1 cellular context compared by ENCODE assay signal in the genomic region with DNA sequence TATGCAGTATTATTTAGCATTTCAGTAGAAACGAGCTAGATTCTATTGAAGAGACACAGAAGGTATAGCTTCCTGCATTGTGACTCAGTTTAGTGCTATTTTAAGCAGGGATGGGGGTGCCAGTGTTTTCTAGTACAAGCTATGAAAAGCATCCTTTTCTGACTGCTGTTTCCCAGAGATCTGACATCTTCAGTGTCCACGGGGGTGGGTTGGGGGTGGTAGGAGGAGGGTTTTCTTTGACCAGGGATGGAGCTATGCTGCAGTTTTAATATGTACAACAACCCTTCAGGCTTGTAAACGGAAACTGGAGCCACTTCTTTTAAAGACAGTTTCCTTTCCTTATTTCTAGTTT.
TF ChIP-seq lines count a peak whose summit lies in the region.

No MANE protein-coding gene starts in this region.

TF ChIP-seq in GM23338, 12 proteins besides CTCF, POLR2A, EP300 and RAD21 (continued from another document):
- TF ChIP-seq, protein P1, sequence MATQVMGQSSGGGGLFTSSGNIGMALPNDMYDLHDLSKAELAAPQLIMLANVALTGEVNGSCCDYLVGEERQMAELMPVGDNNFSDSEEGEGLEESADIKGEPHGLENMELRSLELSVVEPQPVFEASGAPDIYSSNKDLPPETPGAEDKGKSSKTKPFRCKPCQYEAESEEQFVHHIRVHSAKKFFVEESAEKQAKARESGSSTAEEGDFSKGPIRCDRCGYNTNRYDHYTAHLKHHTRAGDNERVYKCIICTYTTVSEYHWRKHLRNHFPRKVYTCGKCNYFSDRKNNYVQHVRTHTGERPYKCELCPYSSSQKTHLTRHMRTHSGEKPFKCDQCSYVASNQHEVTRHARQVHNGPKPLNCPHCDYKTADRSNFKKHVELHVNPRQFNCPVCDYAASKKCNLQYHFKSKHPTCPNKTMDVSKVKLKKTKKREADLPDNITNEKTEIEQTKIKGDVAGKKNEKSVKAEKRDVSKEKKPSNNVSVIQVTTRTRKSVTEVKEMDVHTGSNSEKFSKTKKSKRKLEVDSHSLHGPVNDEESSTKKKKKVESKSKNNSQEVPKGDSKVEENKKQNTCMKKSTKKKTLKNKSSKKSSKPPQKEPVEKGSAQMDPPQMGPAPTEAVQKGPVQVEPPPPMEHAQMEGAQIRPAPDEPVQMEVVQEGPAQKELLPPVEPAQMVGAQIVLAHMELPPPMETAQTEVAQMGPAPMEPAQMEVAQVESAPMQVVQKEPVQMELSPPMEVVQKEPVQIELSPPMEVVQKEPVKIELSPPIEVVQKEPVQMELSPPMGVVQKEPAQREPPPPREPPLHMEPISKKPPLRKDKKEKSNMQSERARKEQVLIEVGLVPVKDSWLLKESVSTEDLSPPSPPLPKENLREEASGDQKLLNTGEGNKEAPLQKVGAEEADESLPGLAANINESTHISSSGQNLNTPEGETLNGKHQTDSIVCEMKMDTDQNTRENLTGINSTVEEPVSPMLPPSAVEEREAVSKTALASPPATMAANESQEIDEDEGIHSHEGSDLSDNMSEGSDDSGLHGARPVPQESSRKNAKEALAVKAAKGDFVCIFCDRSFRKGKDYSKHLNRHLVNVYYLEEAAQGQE (IDR thresholded peaks at IDR 0.05; ENCODE audit: unreplicated experiment): no peak
- TF ChIP-seq POLR2AphosphoS5 (IDR thresholded peaks at IDR 0.05; ENCODE audit: low read depth) (no peak), CREB1 (CRISPR knock-in tag; IDR thresholded peaks at IDR 0.05; ENCODE audit: low read depth) (no peak), EZH2 (IDR thresholded peaks at IDR 0.05; ENCODE audit: low read depth, unreplicated experiment) (no peak), ZNF114 (CRISPR knock-in tag; IDR thresholded peaks at IDR 0.05) (no peak), STAT1 (IDR thresholded peaks at IDR 0.05; ENCODE audit: unreplicated experiment) (no peak), JUNB (IDR thresholded peaks at IDR 0.05; ENCODE audit: unreplicated experiment) (no peak), NANOG (IDR thresholded peaks at IDR 0.05; ENCODE audit: borderline replicate concordance) (no peak)
- TF ChIP-seq, protein P2, sequence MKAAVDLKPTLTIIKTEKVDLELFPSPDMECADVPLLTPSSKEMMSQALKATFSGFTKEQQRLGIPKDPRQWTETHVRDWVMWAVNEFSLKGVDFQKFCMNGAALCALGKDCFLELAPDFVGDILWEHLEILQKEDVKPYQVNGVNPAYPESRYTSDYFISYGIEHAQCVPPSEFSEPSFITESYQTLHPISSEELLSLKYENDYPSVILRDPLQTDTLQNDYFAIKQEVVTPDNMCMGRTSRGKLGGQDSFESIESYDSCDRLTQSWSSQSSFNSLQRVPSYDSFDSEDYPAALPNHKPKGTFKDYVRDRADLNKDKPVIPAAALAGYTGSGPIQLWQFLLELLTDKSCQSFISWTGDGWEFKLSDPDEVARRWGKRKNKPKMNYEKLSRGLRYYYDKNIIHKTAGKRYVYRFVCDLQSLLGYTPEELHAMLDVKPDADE (IDR thresholded peaks at IDR 0.05): no peak
